In genomic region chr19:41877490-41877876, GRCh38 we compare ENCODE assay signal across 1 cellular context.
TF ChIP-seq lines count a peak whose summit lies in the region.

No MANE protein-coding gene starts in this region.

TF ChIP-seq in H1, 55 proteins besides CTCF, POLR2A, EP300 and RAD21:
- TF ChIP-seq TAF1 (IDR thresholded peaks at IDR 0.05; ENCODE audit: low read depth, low read length): no peak
